Comparison of ENCODE assay signal across 1 cellular context in the genomic region with DNA sequence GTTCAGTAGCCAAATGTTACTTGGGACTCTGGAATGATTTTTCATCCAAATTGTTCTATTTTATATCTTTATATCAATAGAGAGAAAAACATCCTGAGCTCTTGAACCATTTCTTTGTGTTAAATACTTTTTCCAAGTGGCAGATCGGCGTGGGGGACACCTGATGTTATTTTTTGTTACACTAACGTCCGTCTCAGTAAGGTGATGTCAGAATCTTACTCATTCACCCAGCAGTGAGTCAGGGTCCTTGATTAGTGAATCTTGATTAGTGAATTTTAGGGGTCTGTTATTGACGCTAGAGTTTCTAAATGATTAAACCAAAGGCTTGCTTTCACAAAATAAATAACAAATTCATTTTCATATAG.
TF ChIP-seq lines count a peak whose summit lies in the region.

No MANE protein-coding gene starts in this region.

TF ChIP-seq in K562, 482 proteins besides CTCF, POLR2A, EP300 and RAD21 (continued from another document):
- TF ChIP-seq NCOA1 (IDR thresholded peaks at IDR 0.05; ENCODE audit: low read depth) (no peak), FOSL1 (tag; conservative IDR thresholded peaks at IDR 0.05) (peak; percentile 47; the same call in 1 of the 2 replicates), MTF1 (CRISPR knock-in tag; IDR thresholded peaks at IDR 0.05; ENCODE audit: borderline replicate concordance) (no peak), BHLHE40 (IDR thresholded peaks at IDR 0.05; ENCODE audit: low read length) (no peak), SIN3B (IDR thresholded peaks at IDR 0.05; ENCODE audit: low read depth) (no peak), NELFE (IDR thresholded peaks at IDR 0.05; ENCODE audit: insufficient read depth, insufficient read length) (no peak), NFE2 (IDR thresholded peaks at IDR 0.05; ENCODE audit: low read depth) (0 out of 2 replicates have a peak, but pooled peaks have one; percentile 1), JUN (IDR thresholded peaks at IDR 0.05; ENCODE audit: borderline replicate concordance, low read depth, low read length) (0 out of 2 replicates have a peak, but pooled peaks have one; percentile 34), JUN (CRISPR knock-in tag; IDR thresholded peaks at IDR 0.05; ENCODE audit: borderline replicate concordance) (no peak), SREBF1 (IDR thresholded peaks at IDR 0.05; ENCODE audit: borderline replicate concordance, low read depth, low read length) (no peak), ZNF696 (CRISPR knock-in tag; conservative IDR thresholded peaks at IDR 0.05) (no peak), SMARCA4 (IDR thresholded peaks at IDR 0.05) (peak; percentile 35; the same call in 1 of the 2 replicates), ZNF668 (CRISPR knock-in tag; IDR thresholded peaks at IDR 0.05) (no peak), SPI1 (IDR thresholded peaks at IDR 0.05; ENCODE audit: borderline replicate concordance, low read depth, low read length) (no peak), POLR3G (IDR thresholded peaks at IDR 0.05; ENCODE audit: extremely low read depth, insufficient read length, insufficient replicate concordance) (no peak), NBN (IDR thresholded peaks at IDR 0.05; ENCODE audit: low read depth) (no peak), CREM (IDR thresholded peaks at IDR 0.05; ENCODE audit: low read depth) (no peak), TSC22D4 (tag; IDR thresholded peaks at IDR 0.05) (no peak), DPF2 (IDR thresholded peaks at IDR 0.05) (0 out of 2 replicates have a peak, but pooled peaks have one; percentile 22)
- TF ChIP-seq, protein P1, sequence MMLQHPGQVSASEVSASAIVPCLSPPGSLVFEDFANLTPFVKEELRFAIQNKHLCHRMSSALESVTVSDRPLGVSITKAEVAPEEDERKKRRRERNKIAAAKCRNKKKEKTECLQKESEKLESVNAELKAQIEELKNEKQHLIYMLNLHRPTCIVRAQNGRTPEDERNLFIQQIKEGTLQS (IDR thresholded peaks at IDR 0.05) = peak; percentile 86
- TF ChIP-seq, protein P1 (CRISPR knock-in tag; conservative IDR thresholded peaks at IDR 0.05) = no peak
- TF ChIP-seq, protein P2, sequence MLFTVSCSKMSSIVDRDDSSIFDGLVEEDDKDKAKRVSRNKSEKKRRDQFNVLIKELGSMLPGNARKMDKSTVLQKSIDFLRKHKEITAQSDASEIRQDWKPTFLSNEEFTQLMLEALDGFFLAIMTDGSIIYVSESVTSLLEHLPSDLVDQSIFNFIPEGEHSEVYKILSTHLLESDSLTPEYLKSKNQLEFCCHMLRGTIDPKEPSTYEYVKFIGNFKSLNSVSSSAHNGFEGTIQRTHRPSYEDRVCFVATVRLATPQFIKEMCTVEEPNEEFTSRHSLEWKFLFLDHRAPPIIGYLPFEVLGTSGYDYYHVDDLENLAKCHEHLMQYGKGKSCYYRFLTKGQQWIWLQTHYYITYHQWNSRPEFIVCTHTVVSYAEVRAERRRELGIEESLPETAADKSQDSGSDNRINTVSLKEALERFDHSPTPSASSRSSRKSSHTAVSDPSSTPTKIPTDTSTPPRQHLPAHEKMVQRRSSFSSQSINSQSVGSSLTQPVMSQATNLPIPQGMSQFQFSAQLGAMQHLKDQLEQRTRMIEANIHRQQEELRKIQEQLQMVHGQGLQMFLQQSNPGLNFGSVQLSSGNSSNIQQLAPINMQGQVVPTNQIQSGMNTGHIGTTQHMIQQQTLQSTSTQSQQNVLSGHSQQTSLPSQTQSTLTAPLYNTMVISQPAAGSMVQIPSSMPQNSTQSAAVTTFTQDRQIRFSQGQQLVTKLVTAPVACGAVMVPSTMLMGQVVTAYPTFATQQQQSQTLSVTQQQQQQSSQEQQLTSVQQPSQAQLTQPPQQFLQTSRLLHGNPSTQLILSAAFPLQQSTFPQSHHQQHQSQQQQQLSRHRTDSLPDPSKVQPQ (CRISPR knock-in tag; IDR thresholded peaks at IDR 0.05; ENCODE audit: borderline replicate concordance) = no peak
- TF ChIP-seq, protein P3, sequence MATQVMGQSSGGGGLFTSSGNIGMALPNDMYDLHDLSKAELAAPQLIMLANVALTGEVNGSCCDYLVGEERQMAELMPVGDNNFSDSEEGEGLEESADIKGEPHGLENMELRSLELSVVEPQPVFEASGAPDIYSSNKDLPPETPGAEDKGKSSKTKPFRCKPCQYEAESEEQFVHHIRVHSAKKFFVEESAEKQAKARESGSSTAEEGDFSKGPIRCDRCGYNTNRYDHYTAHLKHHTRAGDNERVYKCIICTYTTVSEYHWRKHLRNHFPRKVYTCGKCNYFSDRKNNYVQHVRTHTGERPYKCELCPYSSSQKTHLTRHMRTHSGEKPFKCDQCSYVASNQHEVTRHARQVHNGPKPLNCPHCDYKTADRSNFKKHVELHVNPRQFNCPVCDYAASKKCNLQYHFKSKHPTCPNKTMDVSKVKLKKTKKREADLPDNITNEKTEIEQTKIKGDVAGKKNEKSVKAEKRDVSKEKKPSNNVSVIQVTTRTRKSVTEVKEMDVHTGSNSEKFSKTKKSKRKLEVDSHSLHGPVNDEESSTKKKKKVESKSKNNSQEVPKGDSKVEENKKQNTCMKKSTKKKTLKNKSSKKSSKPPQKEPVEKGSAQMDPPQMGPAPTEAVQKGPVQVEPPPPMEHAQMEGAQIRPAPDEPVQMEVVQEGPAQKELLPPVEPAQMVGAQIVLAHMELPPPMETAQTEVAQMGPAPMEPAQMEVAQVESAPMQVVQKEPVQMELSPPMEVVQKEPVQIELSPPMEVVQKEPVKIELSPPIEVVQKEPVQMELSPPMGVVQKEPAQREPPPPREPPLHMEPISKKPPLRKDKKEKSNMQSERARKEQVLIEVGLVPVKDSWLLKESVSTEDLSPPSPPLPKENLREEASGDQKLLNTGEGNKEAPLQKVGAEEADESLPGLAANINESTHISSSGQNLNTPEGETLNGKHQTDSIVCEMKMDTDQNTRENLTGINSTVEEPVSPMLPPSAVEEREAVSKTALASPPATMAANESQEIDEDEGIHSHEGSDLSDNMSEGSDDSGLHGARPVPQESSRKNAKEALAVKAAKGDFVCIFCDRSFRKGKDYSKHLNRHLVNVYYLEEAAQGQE (CRISPR knock-in tag; IDR thresholded peaks at IDR 0.05; ENCODE audit: low read depth) = no peak
